Comparison of ENCODE assay signal across 16 cellular contexts in genomic region chr1:235500971-235501540, GRCh38. TPM values are rescaled to one million over a fixed set of nuclear protein-coding genes. Genes with fewer than 3 reads are reported as not detected.
DNase-seq lines count a peak whose midpoint lies in the region; ATAC-seq, FAIRE-seq and TF ChIP-seq lines count a peak whose summit lies in the region.
"Had no signal": no experiment of that assay in that cellular context is flagged by ENCODE, and none has a peak within 500 bp of the region (broad histone marks: within the 10 kb centered on the region; RNA-seq: fewer than 3 reads in every experiment).

No MANE protein-coding gene starts in this region.

- no peaks in the 10 kb centered on the region for H3K27me3 ChIP-seq in astrocyte (ENCODE audit: insufficient read depth, low read length)
- no peaks in the 10 kb centered on the region for H3K27me3 ChIP-seq in tibial nerve
- H3K27me3 ChIP-seq in CD8-positive, alpha-beta T cell (ENCODE audit: insufficient read depth, low read length) = no peaks in the 10 kb centered on the region

- H3K4me1 Mint-ChIP-seq in activated naive CD4-positive, alpha-beta T cell treated with anti-CD3 and anti-CD28 coated beads, Interleukin-2, amount 50 U/mL, for 24 hours = peaks cover 16% of the 10 kb centered on the region
- H3K4me1 Mint-ChIP-seq in astrocyte (ENCODE audit: low read depth, unreplicated experiment) = peaks cover 8% of the 10 kb centered on the region
- H3K4me1 Mint-ChIP-seq in CD8-positive, alpha-beta T cell (ENCODE audit: low read depth) = peaks cover 22% of the 10 kb centered on the region

- peaks cover 43% of the 10 kb centered on the region for H4K20me1 ChIP-seq in astrocyte (ENCODE audit: insufficient read depth, low read length)

- CTCF ChIA-PET in CD8-positive, alpha-beta T cell (lab: Charles Lee) = no interaction called here

- intact Hi-C loops in CD8-positive, alpha-beta T cell (cut with DNase I, micrococcal nuclease) = loop anchor here (5.0 to 10.0 kb wide), 10 partner anchors 49 to 1294 kb away; partner anchors contain the start of genes COA6 (in 2 of the 2), MTR (in 2 of the 2), ERO1B (in 1 of the 2) and IRF2BP2 (in 1 of the 2)

- no peak for ATAC-seq in CD8-positive, alpha-beta T cell

- no peak overlapping the region for H3K9ac ChIP-seq in astrocyte (ENCODE audit: low read length)

- H2AFZ ChIP-seq in astrocyte (ENCODE audit: low read depth, low read length) = no peak overlapping the region

- no peak for FAIRE-seq in astrocyte (lab: Jason Lieb, UNC)
- FAIRE-seq: endometrium had no signal

- peak overlapping the region; percentile 73 for H3K27ac Mint-ChIP-seq in activated naive CD4-positive, alpha-beta T cell treated with anti-CD3 and anti-CD28 coated beads, Interleukin-2, amount 50 U/mL, for 24 hours
- H3K27ac Mint-ChIP-seq in astrocyte (ENCODE audit: unreplicated experiment) = peak overlapping the region; percentile 56
- H3K27ac Mint-ChIP-seq in CD8-positive, alpha-beta T cell = no peak overlapping the region

- H3K9me3 ChIP-seq in astrocyte (ENCODE audit: insufficient read depth, low read depth, low read length) = no peaks in the 10 kb centered on the region
- no peaks in the 10 kb centered on the region for H3K9me3 ChIP-seq in tibial nerve
- no peaks in the 10 kb centered on the region for H3K9me3 ChIP-seq in CD8-positive, alpha-beta T cell (ENCODE audit: low read length)

- H3K36me3 Mint-ChIP-seq in activated naive CD4-positive, alpha-beta T cell treated with anti-CD3 and anti-CD28 coated beads, Interleukin-2, amount 50 U/mL, for 24 hours = no peaks in the 10 kb centered on the region
- H3K36me3 Mint-ChIP-seq in astrocyte (ENCODE audit: low read depth, unreplicated experiment) = no peaks in the 10 kb centered on the region
- peaks cover 13% of the 10 kb centered on the region for H3K36me3 Mint-ChIP-seq in CD8-positive, alpha-beta T cell

- H3K9me3 Mint-ChIP-seq in activated naive CD4-positive, alpha-beta T cell treated with anti-CD3 and anti-CD28 coated beads, Interleukin-2, amount 50 U/mL, for 24 hours = no peaks in the 10 kb centered on the region
- H3K9me3 Mint-ChIP-seq in astrocyte (ENCODE audit: unreplicated experiment) = no peaks in the 10 kb centered on the region
- H3K9me3 Mint-ChIP-seq in CD8-positive, alpha-beta T cell = no peaks in the 10 kb centered on the region

- no peak overlapping the region for H3K4me3 Mint-ChIP-seq in activated naive CD4-positive, alpha-beta T cell treated with anti-CD3 and anti-CD28 coated beads, Interleukin-2, amount 50 U/mL, for 24 hours
- H3K4me3 Mint-ChIP-seq in astrocyte (ENCODE audit: unreplicated experiment) = peak overlapping the region; percentile 45
- H3K4me3 Mint-ChIP-seq in CD8-positive, alpha-beta T cell = no peak overlapping the region

- POLR2A ChIA-PET in CD8-positive, alpha-beta T cell (lab: Charles Lee) = no interaction called here

- H3K79me2 ChIP-seq in astrocyte (ENCODE audit: insufficient read depth, low read length) = peaks cover 75% of the 10 kb centered on the region

- no peak for TF ChIP-seq EP300 in tibial nerve (IDR thresholded peaks at IDR 0.05)

- 90 to 93% methylated on average over 5 of the region's 5 CpGs for WGBS in tibial nerve, 2 donors

- H3K36me3 ChIP-seq in astrocyte (ENCODE audit: insufficient read depth, low read length) = no peaks in the 10 kb centered on the region
- no peaks in the 10 kb centered on the region for H3K36me3 ChIP-seq in tibial nerve
- no peaks in the 10 kb centered on the region for H3K36me3 ChIP-seq in CD8-positive, alpha-beta T cell (ENCODE audit: insufficient read depth, low read length)

- no peaks in the 10 kb centered on the region for H3K27me3 Mint-ChIP-seq in activated naive CD4-positive, alpha-beta T cell treated with anti-CD3 and anti-CD28 coated beads, Interleukin-2, amount 50 U/mL, for 24 hours
- no peaks in the 10 kb centered on the region for H3K27me3 Mint-ChIP-seq in astrocyte (ENCODE audit: low read depth, unreplicated experiment)
- H3K27me3 Mint-ChIP-seq in CD8-positive, alpha-beta T cell (ENCODE audit: low read depth) = no peaks in the 10 kb centered on the region

- no peak overlapping the region for H3K27ac ChIP-seq in astrocyte (ENCODE audit: low read depth, low read length)
- no peak overlapping the region for H3K27ac ChIP-seq in tibial nerve
- no peak overlapping the region for H3K27ac ChIP-seq in CD8-positive, alpha-beta T cell (ENCODE audit: low read depth, low read length)

- TF ChIP-seq POLR2A in tibial nerve (IDR thresholded peaks at IDR 0.05) = no peak

- H3K4me2 ChIP-seq in astrocyte (ENCODE audit: low read length) = peak overlapping the region; percentile 2

- DNase-seq in activated naive CD4-positive, alpha-beta T cell treated with Interleukin-2 at 50 U/mL for 16 hours = no peak
- peak; percentile 69 for DNase-seq in astrocyte (ENCODE audit: low read depth)
- peak; percentile 60 for DNase-seq in iris pigment epithelial cell (ENCODE audit: low read depth)
- no peak for DNase-seq in tibial nerve (ENCODE audit: low spot score in 2 of 2)
- no peak for DNase-seq in putamen (ENCODE audit: low spot score)
- no peak for DNase-seq in CD8-positive, alpha-beta T cell
- no peak for DNase-seq in hypothalamus (lab: John Stamatoyannopoulos, UW)
- DNase-seq: activated CD4-positive, CD25-positive, alpha-beta regulatory T cell; anterior cingulate cortex; GOT3; NCI-H1105; NCI-H510A treated with DMSO at 0.1 percent for 48 hours; SIG-M5; stimulated activated CD4-positive, alpha-beta T cell treated with anti-CD3 and anti-CD28 coated beads, Interleukin-15, amount 100 ng/mL, for 24 hours had no signal

- H3K4me1 ChIP-seq in astrocyte (ENCODE audit: insufficient read depth, low read length) (peaks cover 6% of the 10 kb centered on the region), tibial nerve (peaks cover 0 to 16% (median 7%) of the 10 kb centered on the region in 4 donors)
- peaks cover 7% of the 10 kb centered on the region for H3K4me1 ChIP-seq in CD8-positive, alpha-beta T cell (ENCODE audit: insufficient read depth, low read length)

- H3K4me3 ChIP-seq in astrocyte (ENCODE audit: insufficient read depth, low read depth, low read length) = no peak overlapping the region
- no peak overlapping the region for H3K4me3 ChIP-seq in tibial nerve
- H3K4me3 ChIP-seq in CD8-positive, alpha-beta T cell (ENCODE audit: low read depth, low read length) = no peak overlapping the region

- TF ChIP-seq CTCF in astrocyte (IDR thresholded peaks at IDR 0.05; ENCODE audit: insufficient read depth, low read depth, low read length) (no peak), tibial nerve (IDR thresholded peaks at IDR 0.05) (no peak)
- TF ChIP-seq CTCF in CD8-positive, alpha-beta T cell (IDR thresholded peaks at IDR 0.05) = no peak

RNA-seq across cellular contexts. Expression of gene B3GALNT2, which starts 3.2 kb away (rescaled TPM):
- total RNA-seq in astrocyte = 38.1 and 40.5 TPM in 2 replicates
- 10 to 100 TPM; 17.0 to 27.3 (median 18.1) TPM for total RNA-seq in tibial nerve
- 1 to 10 TPM; 5.6 to 6.5 TPM for total RNA-seq in CD8-positive, alpha-beta T cell

Comparison
In these comparisons a context has a peak if more than half of its experiments do, and no peak if none do; other contexts are left out.
1. DNase-seq: peak in astrocyte (single experiment) and iris pigment epithelial cell (single experiment); none in activated naive CD4-positive, alpha-beta T cell treated with Interleukin-2 at 50 U/mL for 16 hours (single experiment), tibial nerve (0 of 2), putamen (single experiment), CD8-positive, alpha-beta T cell (0 of 7) and hypothalamus (0 of 51).